Comparison of ENCODE assay signal across 10 cellular contexts in the genomic region with DNA sequence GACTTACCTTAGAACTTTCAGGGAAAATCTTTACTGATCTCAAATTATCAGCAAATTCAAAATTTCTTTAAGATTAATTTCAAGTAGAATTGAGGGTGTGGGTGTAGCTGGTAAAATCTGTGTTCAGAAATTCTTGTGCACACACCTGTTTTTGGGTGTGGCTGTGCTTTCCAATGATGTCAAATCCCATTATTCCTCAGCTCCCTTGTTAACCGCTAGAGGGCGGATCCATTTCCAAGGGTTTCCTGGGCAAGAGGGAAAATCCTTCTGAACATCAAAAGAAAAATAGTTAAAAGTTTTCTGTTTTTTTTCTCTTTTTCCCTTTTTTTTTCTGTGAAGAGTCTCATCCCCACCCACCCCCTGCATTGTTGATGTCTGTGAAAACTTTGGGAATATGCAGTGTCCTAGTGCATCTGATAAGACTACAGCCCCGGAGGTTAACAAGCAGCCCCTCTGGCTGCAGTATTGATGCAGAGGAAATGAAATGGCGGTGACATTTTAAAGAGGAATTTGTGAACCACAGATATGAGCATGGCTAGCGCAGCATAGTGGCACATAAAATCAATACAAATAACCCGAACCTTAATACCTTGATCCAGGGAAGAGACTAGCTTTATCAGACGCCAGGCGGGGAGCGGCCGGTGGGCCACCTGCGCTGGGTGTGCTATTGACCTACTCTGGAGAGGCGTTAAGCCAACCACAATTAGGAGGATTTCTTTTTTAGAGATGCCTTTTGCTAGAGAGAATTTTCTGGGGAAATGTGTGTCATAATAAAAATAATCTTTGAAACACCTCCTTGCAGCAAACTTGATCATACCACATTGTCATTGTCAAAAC.
A peak's percentile ranks its signal among the peaks of the same experiment; 100 is the strongest.
DNase-seq lines count a peak whose midpoint lies in the region; ATAC-seq and TF ChIP-seq lines count a peak whose summit lies in the region.
"Had no signal": no experiment of that assay in that cellular context is flagged by ENCODE, and none has a peak within 500 bp of the region (broad histone marks: within the 10 kb centered on the region; RNA-seq: fewer than 3 reads in every experiment).

No MANE protein-coding gene starts in this region.

- no peak overlapping the region for H3K4me3 Mint-ChIP-seq in stimulated activated effector memory CD8-positive, alpha-beta T cell treated with anti-CD3 and anti-CD28 coated beads, Interleukin-12 subunit alpha, Interleukin-12 subunit beta, amount 100 ng/mL, for 72 hours
- no peak overlapping the region for H3K4me3 Mint-ChIP-seq in activated T-cell treated with anti-CD3 and anti-CD28 coated beads, Interleukin-2, amount 50 U/mL, for 4 hours
- H3K4me3 Mint-ChIP-seq: CD4-positive, alpha-beta memory T cell; T-helper 1 cell treated with Interleukin-12 subunit alpha and Interleukin-12 subunit beta and Interleukin-4 antibody, amounts not matched to agents 30 μg/mL and 1 μg/mL, for 36 hours had no signal

- peaks cover 68% of the 10 kb centered on the region for H3K27me3 ChIP-seq in cardiac muscle cell
- no peaks in the 10 kb centered on the region for H3K27me3 ChIP-seq in transverse colon

- in situ Hi-C loops in transverse colon (cut with MboI; ENCODE audit: low pct_ligation_motif_present in 1 of 4, low pct_unique_long_range_greater_than_20kb in 1 of 4, low sequenced_read_pairs in 3 of 4) = no loop called here

- H3K27me3 Mint-ChIP-seq in activated T-cell treated with anti-CD3 and anti-CD28 coated beads, Interleukin-2, amount 50 U/mL, for 4 hours (ENCODE audit: low read depth) = no peaks in the 10 kb centered on the region
- H3K27me3 Mint-ChIP-seq: CD4-positive, alpha-beta memory T cell had no signal

- TF ChIP-seq CTCF in cardiac muscle cell (IDR thresholded peaks at IDR 0.05; ENCODE audit: low read depth, low read length) (peak; percentile 80), transverse colon (IDR thresholded peaks at IDR 0.05) (peak; percentile 47 to 72 (median 63))

- intact Hi-C loops in left ventricle myocardium superior (cut with micrococcal nuclease) = no loop called here
- intact Hi-C loops in transverse colon (cut with DNase I; ENCODE audit: low total_unique reads) = no loop called here

- no peak for TF ChIP-seq POLR2A in transverse colon (IDR thresholded peaks at IDR 0.05)

- no peaks in the 10 kb centered on the region for H3K36me3 Mint-ChIP-seq in stimulated activated effector memory CD8-positive, alpha-beta T cell treated with anti-CD3 and anti-CD28 coated beads, Interleukin-12 subunit alpha, Interleukin-12 subunit beta, amount 100 ng/mL, for 72 hours
- no peaks in the 10 kb centered on the region for H3K36me3 Mint-ChIP-seq in activated T-cell treated with anti-CD3 and anti-CD28 coated beads, Interleukin-2, amount 50 U/mL, for 4 hours (ENCODE audit: insufficient read depth)
- H3K36me3 Mint-ChIP-seq: CD4-positive, alpha-beta memory T cell had no signal

- ATAC-seq in left ventricle myocardium superior (no peak), GM21367 (IDR thresholded peaks at IDR 0.05; ENCODE audit: unreplicated experiment) (no peak)
- no peak for ATAC-seq in stimulated activated effector memory CD8-positive, alpha-beta T cell treated with anti-CD3 and anti-CD28 coated beads, Interleukin-12 subunit alpha, Interleukin-12 subunit beta, amount 100 ng/mL, for 72 hours
- ATAC-seq in activated T-cell treated with anti-CD3 and anti-CD28 coated beads, Interleukin-2, amount 50 U/mL, for 4 hours = no peak

- peak; percentile 32 to 46 for DNase-seq in cardiac muscle cell (ENCODE audit: low read depth in 1 of 2, low spot score in 1 of 2)
- DNase-seq in left ventricle myocardium superior = no peak
- peak; percentile 53 for DNase-seq in RKO (ENCODE audit: low spot score)
- peak; percentile 35 for DNase-seq in glomerular visceral epithelial cell (ENCODE audit: extremely low spot score)
- peak; percentile 30 for DNase-seq in transverse colon
- DNase-seq in stimulated activated effector memory CD8-positive, alpha-beta T cell treated with anti-CD3 and anti-CD28 coated beads, Interleukin-12 subunit alpha, Interleukin-12 subunit beta, amount 100 ng/mL, for 72 hours (ENCODE audit: low spot score in 2 of 2) = no peak
- DNase-seq in activated T-cell treated with anti-CD3 and anti-CD28 coated beads, Interleukin-2, amount 50 U/mL, for 4 hours = no peak
- DNase-seq: CD4-positive, alpha-beta memory T cell had no signal

- H3K4me3 ChIP-seq in cardiac muscle cell (no peak overlapping the region), transverse colon (no peak overlapping the region)

- TF ChIP-seq EP300 in transverse colon (IDR thresholded peaks at IDR 0.05; ENCODE audit: low read depth) = no peak

- peaks cover 4% of the 10 kb centered on the region for H3K9me3 Mint-ChIP-seq in stimulated activated effector memory CD8-positive, alpha-beta T cell treated with anti-CD3 and anti-CD28 coated beads, Interleukin-12 subunit alpha, Interleukin-12 subunit beta, amount 100 ng/mL, for 72 hours
- H3K9me3 Mint-ChIP-seq in activated T-cell treated with anti-CD3 and anti-CD28 coated beads, Interleukin-2, amount 50 U/mL, for 4 hours = peaks cover 3% of the 10 kb centered on the region
- H3K9me3 Mint-ChIP-seq: T-helper 1 cell treated with Interleukin-12 subunit alpha and Interleukin-12 subunit beta and Interleukin-4 antibody, amounts not matched to agents 30 μg/mL and 1 μg/mL, for 36 hours had no signal

- 33 to 69% methylated on average over 5 to 12 of the region's 12 CpGs for WGBS in transverse colon (ENCODE audit: low coverage in 1 of 2), 2 donors

- H3K27ac ChIP-seq in cardiac muscle cell = no peak overlapping the region
- peak overlapping the region in 3 of 4 donors; percentile 30 to 62 (median 46) for H3K27ac ChIP-seq in transverse colon

- H3K36me3 ChIP-seq in cardiac muscle cell = no peaks in the 10 kb centered on the region
- no peaks in the 10 kb centered on the region for H3K36me3 ChIP-seq in transverse colon

- no peaks in the 10 kb centered on the region for H3K9me3 ChIP-seq in cardiac muscle cell (ENCODE audit: low read depth)
- H3K9me3 ChIP-seq in transverse colon = no peaks in the 10 kb centered on the region

- H3K27ac Mint-ChIP-seq in stimulated activated effector memory CD8-positive, alpha-beta T cell treated with anti-CD3 and anti-CD28 coated beads, Interleukin-12 subunit alpha, Interleukin-12 subunit beta, amount 100 ng/mL, for 72 hours = no peak overlapping the region
- H3K27ac Mint-ChIP-seq: CD4-positive, alpha-beta memory T cell; T-helper 1 cell treated with Interleukin-12 subunit alpha and Interleukin-12 subunit beta and Interleukin-4 antibody, amounts not matched to agents 30 μg/mL and 1 μg/mL, for 36 hours had no signal

- no peaks in the 10 kb centered on the region for H3K4me1 Mint-ChIP-seq in stimulated activated effector memory CD8-positive, alpha-beta T cell treated with anti-CD3 and anti-CD28 coated beads, Interleukin-12 subunit alpha, Interleukin-12 subunit beta, amount 100 ng/mL, for 72 hours
- H3K4me1 Mint-ChIP-seq in activated T-cell treated with anti-CD3 and anti-CD28 coated beads, Interleukin-2, amount 50 U/mL, for 4 hours (ENCODE audit: low read depth) = no peaks in the 10 kb centered on the region
- H3K4me1 Mint-ChIP-seq: CD4-positive, alpha-beta memory T cell had no signal

- H3K4me1 ChIP-seq in cardiac muscle cell (ENCODE audit: low read depth) (no peaks in the 10 kb centered on the region), transverse colon (peaks cover 0 to 38% (median 12%) of the 10 kb centered on the region in 4 donors)

Comparison
In these comparisons a context has a peak if more than half of its experiments do, and no peak if none do; other contexts are left out.
1. DNase-seq: peak in cardiac muscle cell (2 of 2), RKO (single experiment), glomerular visceral epithelial cell (single experiment) and transverse colon (single experiment); none in left ventricle myocardium superior (single experiment), stimulated activated effector memory CD8-positive, alpha-beta T cell treated with anti-CD3 and anti-CD28 coated beads, Interleukin-12 subunit alpha, Interleukin-12 subunit beta, amount 100 ng/mL, for 72 hours (0 of 2) and activated T-cell treated with anti-CD3 and anti-CD28 coated beads, Interleukin-2, amount 50 U/mL, for 4 hours (single experiment).